Comparison of ENCODE assay signal across 19 cellular contexts in the genomic region with DNA sequence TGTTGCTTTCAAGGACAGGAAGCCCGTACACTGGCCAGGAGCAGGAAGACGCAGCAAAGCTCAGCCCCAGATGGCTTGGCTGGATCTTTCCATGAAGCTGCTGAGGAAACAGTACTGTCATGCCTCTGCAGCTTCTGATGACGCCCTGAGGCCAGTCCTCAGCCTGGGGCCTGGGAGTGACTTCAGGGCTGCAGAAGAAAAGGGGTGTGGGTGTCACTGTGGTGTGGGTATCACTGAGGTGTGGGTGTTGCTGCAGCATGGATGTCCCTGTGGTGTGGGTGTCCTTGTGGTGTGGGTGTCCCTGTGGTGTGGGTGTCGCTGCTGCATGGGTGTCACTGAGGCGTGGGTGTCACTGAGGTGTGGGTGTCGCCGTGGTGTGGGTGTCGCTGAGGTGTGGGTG. TPM values are rescaled to one million over a fixed set of nuclear protein-coding genes. Genes with fewer than 3 reads are reported as not detected.
DNase-seq lines count a peak whose midpoint lies in the region; ATAC-seq and TF ChIP-seq lines count a peak whose summit lies in the region.
"Had no signal": no experiment of that assay in that cellular context is flagged by ENCODE, and none has a peak within 500 bp of the region (broad histone marks: within the 10 kb centered on the region; RNA-seq: fewer than 3 reads in every experiment).

No MANE protein-coding gene starts in this region.

- no peak overlapping the region for H3K4me3 Mint-ChIP-seq in activated naive CD4-positive, alpha-beta T cell treated with anti-CD3 and anti-CD28 coated beads, Interleukin-2, amount 10 ng/mL, durations not matched to agents 7 days and 5 days
- no peak overlapping the region for H3K4me3 Mint-ChIP-seq in dendritic cell treated with granulocyte-macrophage colony-stimulating factor and Interleukin-4, amounts not matched to agents 40 ng/mL and 50 ng/mL, for 4 days
- H3K4me3 Mint-ChIP-seq: HFFc6, WTC11 had no signal

- no TSS peak for BruUV-seq in Panc1 (replicated peaks; lab: Mats Ljungman, UMichigan)

- CTCF ChIA-PET in activated naive CD4-positive, alpha-beta T cell treated with anti-CD3 and anti-CD28 coated beads, Interleukin-2, amount 10 ng/mL, durations not matched to agents 7 days and 5 days (lab: Charles Lee): no interaction called here
- CTCF ChIA-PET in Panc1 (lab: Charles Lee): no interaction called here

- peak overlapping the region; percentile 90 for H4K91ac ChIP-seq in neuronal stem cell (ENCODE audit: low read depth, low read length, poor library complexity)

- no peak for TF ChIP-seq CTCF in Panc1 (IDR thresholded peaks at IDR 0.05)

- in situ Hi-C loops in Panc1 (cut with HindIII; ENCODE audit: low pct_unique_long_range_greater_than_20kb, low sequenced_read_pairs): no loop called here

- no peak overlapping the region for H2BK120ac ChIP-seq in neuronal stem cell (ENCODE audit: low read depth, low read length)

- POLR2A ChIA-PET in Panc1 (lab: Charles Lee): no interaction called here

- H3K4me1 ChIP-seq in Panc1 (ENCODE audit: control insufficient read depth, insufficient read depth, low read length): no peaks in the 10 kb centered on the region
- peaks cover 4 to 8% of the 10 kb centered on the region in 2 donors for H3K4me1 ChIP-seq in neuronal stem cell (ENCODE audit: control insufficient read depth in 2 of 2, insufficient read depth in 1 of 2, low read depth in 1 of 2, low read length in 2 of 2)
- H3K4me1 ChIP-seq: SJSA1 had no signal

- no peak overlapping the region for H2BK12ac ChIP-seq in neuronal stem cell (ENCODE audit: low read length)

- DNase-seq in activated naive CD4-positive, alpha-beta T cell treated with anti-CD3 and anti-CD28 coated beads, Interleukin-2, amount 10 ng/mL, durations not matched to agents 7 days and 5 days: no peak
- DNase-seq in activated naive CD4-positive, alpha-beta T cell treated with Interleukin-2 at 50 U/mL for 16 hours: no peak
- DNase-seq in Panc1 (ENCODE audit: low read depth, low spot score): no peak
- DNase-seq in neuronal stem cell (ENCODE audit: low spot score): no peak
- no peak for DNase-seq in NCI-H2196 treated with DMSO at 0.1 percent for 48 hours (lab: John Stamatoyannopoulos, UW; ENCODE audit: unreplicated experiment)
- no peak for DNase-seq in COLO668 (lab: John Stamatoyannopoulos, UW; ENCODE audit: unreplicated experiment)
- DNase-seq: DND-41; HFFc6; KG1; left colon; NCI-H187; NCI-H2227 treated with DMSO at 0.1 percent for 48 hours; PC-9; small intestine; stimulated activated CD4-positive, alpha-beta T cell treated with anti-CD3 and anti-CD28 coated beads, Interleukin-4, amount 100 ng/mL, for 24 hours had no signal

- no peak overlapping the region for H3K4ac ChIP-seq in neuronal stem cell (ENCODE audit: low read length)

- peak overlapping the region; percentile 19 for H2BK15ac ChIP-seq in neuronal stem cell (ENCODE audit: low read length)

- H4K8ac ChIP-seq in neuronal stem cell (ENCODE audit: low read depth, low read length): no peak overlapping the region

- intact Hi-C loops in Panc1 (cut with micrococcal nuclease; ENCODE audit: unreplicated experiment): no loop called here
- intact Hi-C loops in dendritic cell treated with granulocyte-macrophage colony-stimulating factor and Interleukin-4, amounts not matched to agents 40 ng/mL and 50 ng/mL, for 4 days (cut with micrococcal nuclease): no loop called here

- no CpG with 5 or more reads among the region's 8 CpGs for WGBS in neuronal stem cell (ENCODE audit: extremely low coverage in 2 of 2, insufficient read length in 2 of 2, insufficient replicate concordance in 1 of 2), 2 donors

- H3K9ac ChIP-seq in neuronal stem cell (ENCODE audit: low read depth, low read length, poor library complexity): peak overlapping the region; percentile 51

- H2AFZ ChIP-seq in neuronal stem cell (ENCODE audit: low read length): no peak overlapping the region
- H2AFZ ChIP-seq: PC-9 had no signal

- peak overlapping the region; percentile 67 for H2BK5ac ChIP-seq in neuronal stem cell (ENCODE audit: low read length)

- ATAC-seq in Panc1 (peak; percentile 65), HG02571 (IDR thresholded peaks at IDR 0.05; ENCODE audit: unreplicated experiment) (no peak)
- ATAC-seq: left colon, WTC11 had no signal

- H3K4me1 Mint-ChIP-seq in activated naive CD4-positive, alpha-beta T cell treated with anti-CD3 and anti-CD28 coated beads, Interleukin-2, amount 10 ng/mL, durations not matched to agents 7 days and 5 days: peaks cover 4% of the 10 kb centered on the region
- H3K4me1 Mint-ChIP-seq in dendritic cell treated with granulocyte-macrophage colony-stimulating factor and Interleukin-4, amounts not matched to agents 40 ng/mL and 50 ng/mL, for 4 days (ENCODE audit: low read depth): peaks cover 13% of the 10 kb centered on the region

- no peak overlapping the region for H3K4me3 ChIP-seq in Panc1 (ENCODE audit: low read depth in 2 of 2, low read length in 2 of 2)
- H3K4me3 ChIP-seq in neuronal stem cell (ENCODE audit: low read length in 2 of 2): peak overlapping the region in 1 of 2 donors; percentile 52
- H3K4me3 ChIP-seq: PC-9, SJSA1 had no signal

- H3K9me3 ChIP-seq in Panc1 (ENCODE audit: control insufficient read depth, insufficient read depth, low read depth, low read length) (no peaks in the 10 kb centered on the region), neuronal stem cell (replicated peaks in 1 of 2; ENCODE audit: control insufficient read depth in 2 of 2, insufficient read depth in 1 of 2, low read depth in 1 of 2, low read length in 2 of 2) (no peaks in the 10 kb centered on the region)
- H3K9me3 ChIP-seq: SJSA1 had no signal

- no peaks in the 10 kb centered on the region for H3K36me3 Mint-ChIP-seq in activated naive CD4-positive, alpha-beta T cell treated with anti-CD3 and anti-CD28 coated beads, Interleukin-2, amount 10 ng/mL, durations not matched to agents 7 days and 5 days
- no peaks in the 10 kb centered on the region for H3K36me3 Mint-ChIP-seq in dendritic cell treated with granulocyte-macrophage colony-stimulating factor and Interleukin-4, amounts not matched to agents 40 ng/mL and 50 ng/mL, for 4 days (ENCODE audit: low read depth)
- H3K36me3 Mint-ChIP-seq: WTC11 had no signal

- no peak overlapping the region for H3K14ac ChIP-seq in neuronal stem cell (ENCODE audit: low read length)

- peaks cover 31% of the 10 kb centered on the region for H3K27me3 Mint-ChIP-seq in activated naive CD4-positive, alpha-beta T cell treated with anti-CD3 and anti-CD28 coated beads, Interleukin-2, amount 10 ng/mL, durations not matched to agents 7 days and 5 days
- H3K27me3 Mint-ChIP-seq in dendritic cell treated with granulocyte-macrophage colony-stimulating factor and Interleukin-4, amounts not matched to agents 40 ng/mL and 50 ng/mL, for 4 days: peaks cover 69% of the 10 kb centered on the region

- peak overlapping the region; percentile 58 for H3K27ac Mint-ChIP-seq in activated naive CD4-positive, alpha-beta T cell treated with anti-CD3 and anti-CD28 coated beads, Interleukin-2, amount 10 ng/mL, durations not matched to agents 7 days and 5 days
- peak overlapping the region; percentile 50 for H3K27ac Mint-ChIP-seq in dendritic cell treated with granulocyte-macrophage colony-stimulating factor and Interleukin-4, amounts not matched to agents 40 ng/mL and 50 ng/mL, for 4 days
- H3K27ac Mint-ChIP-seq: HFFc6, WTC11 had no signal

- H3K4me2 ChIP-seq in neuronal stem cell (ENCODE audit: insufficient read depth, low read length, poor library complexity, severe bottlenecking): no peak overlapping the region
- H3K4me2 ChIP-seq: PC-9 had no signal

- no peaks in the 10 kb centered on the region for H3K79me1 ChIP-seq in neuronal stem cell (ENCODE audit: low read depth, low read length)

- H3K36me3 ChIP-seq in Panc1 (ENCODE audit: control insufficient read depth, insufficient read depth, low read length) (no peaks in the 10 kb centered on the region), neuronal stem cell (replicated peaks in 1 of 2; ENCODE audit: control insufficient read depth in 2 of 2, insufficient read depth in 2 of 2, low read length in 2 of 2) (no peaks in the 10 kb centered on the region)
- H3K36me3 ChIP-seq: SJSA1 had no signal

- H2AK5ac ChIP-seq in neuronal stem cell (ENCODE audit: low read depth, low read length): no peak overlapping the region

- H3K27me3 ChIP-seq in Panc1 (ENCODE audit: control insufficient read depth, insufficient read depth, low read length) (no peaks in the 10 kb centered on the region; the same call in 1 of the 2 replicates), neuronal stem cell (ENCODE audit: control insufficient read depth in 3 of 3, insufficient read depth in 3 of 3, low read depth in 1 of 3, low read length in 3 of 3) (no peaks in the 10 kb centered on the region)
- H3K27me3 ChIP-seq: SJSA1 had no signal

- H3K9me3 Mint-ChIP-seq in activated naive CD4-positive, alpha-beta T cell treated with anti-CD3 and anti-CD28 coated beads, Interleukin-2, amount 10 ng/mL, durations not matched to agents 7 days and 5 days: peaks cover 4% of the 10 kb centered on the region
- no peaks in the 10 kb centered on the region for H3K9me3 Mint-ChIP-seq in dendritic cell treated with granulocyte-macrophage colony-stimulating factor and Interleukin-4, amounts not matched to agents 40 ng/mL and 50 ng/mL, for 4 days
- H3K9me3 Mint-ChIP-seq: WTC11 had no signal

- peak overlapping the region; percentile 23 for H3K23ac ChIP-seq in neuronal stem cell (ENCODE audit: low read depth, low read length, poor library complexity)

- H3K27ac ChIP-seq in Panc1 (ENCODE audit: low read length) (no peak overlapping the region), neuronal stem cell (replicated peaks; ENCODE audit: low read length) (no peak overlapping the region)
- H3K27ac ChIP-seq: PC-9, SJSA1 had no signal

- H3K18ac ChIP-seq in neuronal stem cell (ENCODE audit: low read length): peak overlapping the region; percentile 35

RNA-seq across cellular contexts. Expression of gene GAS6, which starts 12.0 kb away (rescaled TPM):
- 28.1 TPM for total RNA-seq in Panc1 (2021; ENCODE audit: unreplicated experiment)
- polyA plus RNA-seq in Panc1 (2012; ENCODE audit: insufficient read length): 27.9 TPM
- polyA plus RNA-seq in neuronal stem cell (2013, experiment 1 of 2): 34.2 TPM
- 33.8 TPM for polyA plus RNA-seq in neuronal stem cell (2013, experiment 2 of 2)
